ENCODE assay signal across 8 cellular contexts in the genomic region with DNA sequence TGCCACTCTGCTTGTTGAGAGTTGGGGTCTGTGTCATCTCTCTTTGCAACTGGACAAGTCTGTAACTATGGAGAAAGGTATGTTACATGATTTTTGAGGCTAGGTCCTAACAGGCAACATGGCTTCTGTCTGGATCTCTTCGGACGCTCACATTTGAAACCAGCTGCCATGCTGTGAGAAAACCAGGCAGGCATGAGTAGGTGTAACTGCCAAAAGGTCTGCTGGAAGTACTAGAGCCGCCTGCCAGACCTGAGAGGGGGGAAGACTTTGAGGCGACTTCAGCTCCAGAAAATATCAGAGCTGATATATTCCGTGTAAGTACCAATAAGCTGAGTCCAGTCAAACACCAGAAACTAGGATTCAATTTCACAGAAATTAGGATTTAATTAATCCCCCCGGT.
"Had no signal": no experiment of that assay in that cellular context is flagged by ENCODE, and none has a peak within 500 bp of the region (broad histone marks: within the 10 kb centered on the region; RNA-seq: fewer than 3 reads in every experiment).

No MANE protein-coding gene starts in this region.

- H3K4me3 ChIP-seq: GM23248, HAP-1 had no signal

- H3K27ac Mint-ChIP-seq: H9, HFFc6 had no signal

- H3K36me3 ChIP-seq: HAP-1 had no signal

- H3K27ac ChIP-seq: GM23248 had no signal

- ATAC-seq: HCT116 had no signal

- H3K4me1 ChIP-seq: HAP-1 had no signal

- H3K4me3 Mint-ChIP-seq: H9, HFFc6 had no signal

- H3K9me3 Mint-ChIP-seq: H9 had no signal

- H2AFZ ChIP-seq: GM23248 had no signal

- DNase-seq: GM23248, GOT3, H7, H9, HCEC 1CT, HFFc6 had no signal
